In genomic region chr22:44192098-44192810, GRCh38 we compare ENCODE assay signal across 8 cellular contexts. TPM values are rescaled to one million over a fixed set of nuclear protein-coding genes. Genes with fewer than 3 reads are reported as not detected.
A peak's percentile ranks its signal among the peaks of the same experiment; 100 is the strongest.
DNase-seq lines count a peak whose midpoint lies in the region; ATAC-seq, FAIRE-seq and TF ChIP-seq lines count a peak whose summit lies in the region.
"Had no signal": no experiment of that assay in that cellular context is flagged by ENCODE, and none has a peak within 500 bp of the region (broad histone marks: within the 10 kb centered on the region; RNA-seq: fewer than 3 reads in every experiment).

No MANE protein-coding gene starts in this region.

- H3K27me3 ChIP-seq in Panc1 (ENCODE audit: control insufficient read depth, insufficient read depth, low read length) (no peaks in the 10 kb centered on the region), ascending aorta (no peaks in the 10 kb centered on the region)

- no peaks in the 10 kb centered on the region for H3K9me3 ChIP-seq in Panc1 (ENCODE audit: control insufficient read depth, insufficient read depth, low read depth, low read length)
- H3K9me3 ChIP-seq in ascending aorta, result no peaks in the 10 kb centered on the region

- CTCF ChIA-PET in Panc1 (lab: Charles Lee), result interaction anchor here (0.5 kb wide), 1 partner anchor 140 kb away, joined by 7 read pairs; no protein-coding TSS in a partner anchor

- no TSS peak for BruUV-seq in Panc1 (replicated peaks; lab: Mats Ljungman, UMichigan)

- TF ChIP-seq CTCF in Panc1 (IDR thresholded peaks at IDR 0.05) (no peak), ascending aorta (IDR thresholded peaks at IDR 0.05) (no peak)

- DNase-seq in H54 (ENCODE audit: insufficient read length, low spot score), result peak; percentile 26
- no peak for DNase-seq in Panc1 (ENCODE audit: low read depth, low spot score)
- DNase-seq in ascending aorta (ENCODE audit: low spot score in 2 of 2), result peak; percentile 10 to 41
- peak; percentile 47 to 60 for DNase-seq in stimulated activated CD4-positive, alpha-beta T cell treated with anti-CD3 and anti-CD28 coated beads, Interleukin-2, amount 100 ng/mL, for 24 hours
- no peak for DNase-seq in HTR-8/SVneo (ENCODE audit: insufficient read length, low spot score)

- H3K36me3 ChIP-seq in Panc1 (ENCODE audit: control insufficient read depth, insufficient read depth, low read length), result no peaks in the 10 kb centered on the region
- H3K36me3 ChIP-seq in ascending aorta, result no peaks in the 10 kb centered on the region

- in situ Hi-C loops in Panc1 (cut with HindIII; ENCODE audit: low pct_unique_long_range_greater_than_20kb, low sequenced_read_pairs), result no loop called here

- intact Hi-C loops in Panc1 (cut with micrococcal nuclease; ENCODE audit: unreplicated experiment) (no loop called here), ascending aorta (cut with DNase I) (no loop called here)

- H3K27ac ChIP-seq in Panc1 (ENCODE audit: low read length), result no peak overlapping the region
- H3K27ac ChIP-seq in ascending aorta, result no peak overlapping the region

- POLR2A ChIA-PET in Panc1 (lab: Charles Lee), result no interaction called here

- H3K4me1 ChIP-seq in Panc1 (ENCODE audit: control insufficient read depth, insufficient read depth, low read length) (0 out of 2 replicates have a peak, but pooled peaks cover 3% of the 10 kb centered on the region), ascending aorta (no peaks in the 10 kb centered on the region)

- no peak for TF ChIP-seq POLR2A in H54 (IDR thresholded peaks at IDR 0.05; ENCODE audit: low read depth, low read length)

- H3K4me3 ChIP-seq in Panc1 (ENCODE audit: low read depth in 2 of 2, low read length in 2 of 2), result no peak overlapping the region
- no peak overlapping the region for H3K4me3 ChIP-seq in ascending aorta

- FAIRE-seq in H54 (lab: Jason Lieb, UNC) (no peak), HTR-8/SVneo (lab: Jason Lieb, UNC) (no peak)

- peak; percentile 71 for ATAC-seq in Panc1
- ATAC-seq in GM21447 (IDR thresholded peaks at IDR 0.05; ENCODE audit: unreplicated experiment), result no peak
- no peak for ATAC-seq in HG02623 (IDR thresholded peaks at IDR 0.05; ENCODE audit: unreplicated experiment)
- ATAC-seq: right cardiac atrium had no signal

RNA-seq across cellular contexts. Expression of gene PARVG, which starts 11.5 kb away (rescaled TPM):
- total RNA-seq in Panc1 (2021; ENCODE audit: unreplicated experiment), result 0.21 TPM
- polyA plus RNA-seq in Panc1 (2012; ENCODE audit: insufficient read length), result not detected
- total RNA-seq in ascending aorta, result 19.9 TPM

Comparison
In these comparisons a context has a peak if more than half of its experiments do, and no peak if none do; other contexts are left out.
1. DNase-seq: peak in H54 (single experiment), ascending aorta (2 of 2) and stimulated activated CD4-positive, alpha-beta T cell treated with anti-CD3 and anti-CD28 coated beads, Interleukin-2, amount 100 ng/mL, for 24 hours (2 of 2); none in Panc1 (single experiment) and HTR-8/SVneo (single experiment).
2. RNA of gene PARVG, which starts 11.5 kb away (total RNA-seq): 19.9 TPM in ascending aorta (single experiment); 0.21 TPM in Panc1 (single experiment); every median in the first group is over 10 times any median in the second.